ENCODE assay signal across 12 cellular contexts in the genomic region with DNA sequence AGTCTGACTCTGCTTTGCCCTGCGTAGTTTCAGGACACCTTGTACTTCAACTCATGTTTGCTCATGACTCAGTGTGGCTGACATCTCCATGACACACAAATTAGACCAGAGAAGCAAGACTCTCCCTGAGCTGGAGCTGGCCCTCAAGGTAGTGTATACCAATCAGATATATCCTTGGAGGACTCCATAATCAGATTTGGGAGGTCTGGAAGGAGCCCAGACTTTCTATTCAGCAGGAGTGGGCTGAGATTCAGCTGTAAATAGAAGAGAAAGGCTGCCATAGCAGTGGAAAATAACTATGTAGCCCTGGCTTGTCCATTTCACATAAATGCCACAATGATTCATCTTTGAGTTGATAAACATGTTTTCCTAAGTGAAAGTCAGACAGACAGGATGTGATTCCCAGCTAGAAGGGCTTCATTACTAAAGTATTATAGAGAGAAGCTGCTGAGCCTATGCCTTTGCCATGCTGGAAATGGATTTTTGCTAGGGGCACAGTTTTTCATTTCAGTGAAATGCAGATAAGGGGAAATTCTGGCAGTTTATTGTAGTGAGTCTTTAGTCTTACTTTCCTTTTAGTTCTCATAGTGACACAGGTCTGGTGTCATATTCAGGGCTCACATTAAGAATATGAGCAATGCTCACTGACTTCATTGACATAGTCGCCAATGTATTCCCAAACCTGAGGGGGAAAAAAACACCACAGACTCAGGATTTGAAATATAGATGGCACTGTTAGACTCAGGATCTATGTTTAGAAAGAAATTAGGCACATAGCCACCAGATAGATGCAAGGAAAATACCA.
DNase-seq lines count a peak whose midpoint lies in the region; TF ChIP-seq lines count a peak whose summit lies in the region.
"Had no signal": no experiment of that assay in that cellular context is flagged by ENCODE, and none has a peak within 500 bp of the region (broad histone marks: within the 10 kb centered on the region; RNA-seq: fewer than 3 reads in every experiment).

No MANE protein-coding gene starts in this region.

- CTCF ChIA-PET in RWPE1 (lab: Yijun Ruan, JAX) = interaction anchor here (0.6 kb wide), 1 partner anchor 86 kb away, joined by 3 read pairs; no protein-coding TSS in a partner anchor

- POLR2A ChIA-PET in RWPE1 (lab: Yijun Ruan, JAX; ENCODE audit: low non-redundant PET) = no interaction called here

- no peaks in the 10 kb centered on the region for H3K36me3 ChIP-seq in prostate gland
- H3K36me3 ChIP-seq in ascending aorta = no peaks in the 10 kb centered on the region
- no peaks in the 10 kb centered on the region for H3K36me3 ChIP-seq in MG63
- H3K36me3 ChIP-seq: BLaER1 had no signal

- H3K4me1 ChIP-seq in prostate gland (replicated peaks) (no peaks in the 10 kb centered on the region), ascending aorta (no peaks in the 10 kb centered on the region)
- H3K4me1 ChIP-seq: BLaER1 had no signal

- 46% methylated on average over 2 of the region's 2 CpGs for WGBS in prostate gland

- intact Hi-C loops in prostate gland (cut with DNase I) (loop anchor here (5.0 kb wide), 1 partner anchor 34 kb away; no protein-coding TSS in a partner anchor), ascending aorta (cut with DNase I) (no loop called here)

- H3K27ac ChIP-seq in RWPE1 (no peak overlapping the region), prostate gland (peak overlapping the region; percentile 64 to 74), ascending aorta (no peak overlapping the region)
- H3K27ac ChIP-seq: BLaER1 had no signal

- TF ChIP-seq CTCF in RWPE1 (conservative IDR thresholded peaks at IDR 0.05; ENCODE audit: low read depth) (no peak), prostate gland (IDR thresholded peaks at IDR 0.05) (no peak), ascending aorta (IDR thresholded peaks at IDR 0.05) (no peak)

- H3K4me3 ChIP-seq in prostate gland (no peak overlapping the region), ascending aorta (no peak overlapping the region), MG63 (no peak overlapping the region)
- H3K4me3 ChIP-seq: BLaER1 had no signal

- no peak for TF ChIP-seq POLR2A in prostate gland (IDR thresholded peaks at IDR 0.05)

- H3K9me3 ChIP-seq in prostate gland (no peaks in the 10 kb centered on the region), ascending aorta (no peaks in the 10 kb centered on the region), MG63 (no peaks in the 10 kb centered on the region)
- H3K9me3 ChIP-seq: BLaER1 had no signal

- no peaks in the 10 kb centered on the region for H3K27me3 ChIP-seq in prostate gland (replicated peaks; ENCODE audit: insufficient read depth)
- H3K27me3 ChIP-seq in ascending aorta = no peaks in the 10 kb centered on the region
- H3K27me3 ChIP-seq in MG63 = no peaks in the 10 kb centered on the region
- H3K27me3 ChIP-seq: BLaER1 had no signal

- DNase-seq in DMS53 treated with DMSO at 0.1 percent for 48 hours (lab: John Stamatoyannopoulos, UW; ENCODE audit: unreplicated experiment) (peak; percentile 50), RWPE1 (ENCODE audit: low spot score) (peak; percentile 53), fibroblast of gingiva (ENCODE audit: low read depth) (peak; percentile 26), prostate gland (ENCODE audit: low spot score) (peak; percentile 78), ascending aorta (ENCODE audit: low spot score in 2 of 2) (no peak), MG63 (no peak), NCI-H526 (lab: John Stamatoyannopoulos, UW) (no peak)
- DNase-seq in stimulated activated naive CD4-positive, alpha-beta T cell treated with Interleukin-2 at 50 U/mL for 16 hours (lab: John Stamatoyannopoulos, UW) = no peak
- DNase-seq: activated CD8-positive, alpha-beta memory T cell treated with anti-CD3 and anti-CD28 coated beads for 24 hours; GOT3; mesendoderm had no signal

Comparison
In these comparisons a context has a peak if more than half of its experiments do, and no peak if none do; other contexts are left out.
1. DNase-seq: peak in DMS53 treated with DMSO at 0.1 percent for 48 hours (single experiment), RWPE1 (single experiment), fibroblast of gingiva (single experiment) and prostate gland (single experiment); none in ascending aorta (0 of 2), stimulated activated naive CD4-positive, alpha-beta T cell treated with Interleukin-2 at 50 U/mL for 16 hours (single experiment), MG63 (single experiment) and NCI-H526 (0 of 2).
2. H3K27ac ChIP-seq: peak in prostate gland (2 of 2); none in RWPE1 (single experiment) and ascending aorta (0 of 2).